36 cellular contexts compared by ENCODE assay signal in genomic region chr18:77403969-77404535, GRCh38.
"Had no signal": no experiment of that assay in that cellular context is flagged by ENCODE, and none has a peak within 500 bp of the region (broad histone marks: within the 10 kb centered on the region; RNA-seq: fewer than 3 reads in every experiment).

No MANE protein-coding gene starts in this region.

- H3K27me3 Mint-ChIP-seq: activated CD4-positive, alpha-beta T cell treated with anti-CD3 and anti-CD28 coated beads for 36 hours; activated CD4-positive, alpha-beta T cell treated with anti-CD3 and anti-CD28 coated beads, Interleukin-2, amount 10 ng/mL, durations not matched to agents 7 days and 5 days; activated CD8-positive, alpha-beta memory T cell treated with anti-CD3 and anti-CD28 coated beads, Interleukin-2, amount 10 ng/mL, durations not matched to agents 7 days and 5 days; activated naive CD4-positive, alpha-beta T cell treated with anti-CD3 and anti-CD28 coated beads, Interleukin-2, amount 10 ng/mL, durations not matched to agents 7 days and 5 days; activated naive CD4-positive, alpha-beta T cell treated with anti-CD3 and anti-CD28 coated beads, Interleukin-2, amount 50 U/mL, for 24 hours; activated naive CD8-positive, alpha-beta T cell; activated naive CD8-positive, alpha-beta T cell treated with anti-CD3 and anti-CD28 coated beads, Interleukin-2, amount 10 ng/mL, durations not matched to agents 7 days and 5 days; activated T-cell treated with anti-CD3 and anti-CD28 coated beads, Interleukin-2, amount 50 U/mL, for 24 hours had no signal

- H3K9me3 ChIP-seq: body of pancreas had no signal

- H3K4me3 ChIP-seq: body of pancreas, breast epithelium had no signal

- H3K27ac ChIP-seq: body of pancreas, brain microvascular endothelial cell, breast epithelium, WERI-Rb-1 had no signal

- H3K36me3 ChIP-seq: brain microvascular endothelial cell, breast epithelium, WERI-Rb-1 had no signal

- H3K27me3 ChIP-seq: body of pancreas, brain microvascular endothelial cell, breast epithelium had no signal

- H3K36me3 Mint-ChIP-seq: activated CD8-positive, alpha-beta memory T cell treated with anti-CD3 and anti-CD28 coated beads, Interleukin-2, amount 10 ng/mL, durations not matched to agents 7 days and 5 days; activated naive CD4-positive, alpha-beta T cell treated with anti-CD3 and anti-CD28 coated beads, Interleukin-2, amount 10 ng/mL, durations not matched to agents 7 days and 5 days; activated naive CD4-positive, alpha-beta T cell treated with anti-CD3 and anti-CD28 coated beads, Interleukin-2, amount 50 U/mL, for 24 hours; activated naive CD8-positive, alpha-beta T cell; activated naive CD8-positive, alpha-beta T cell treated with anti-CD3 and anti-CD28 coated beads, Interleukin-2, amount 10 ng/mL, durations not matched to agents 7 days and 5 days; WTC11 had no signal

- H3K4me3 Mint-ChIP-seq: activated CD4-positive, alpha-beta memory T cell treated with anti-CD3 and anti-CD28 coated beads, Interleukin-2, amount 10 ng/mL, durations not matched to agents 7 days and 5 days; activated CD4-positive, alpha-beta T cell treated with anti-CD3 and anti-CD28 coated beads for 36 hours; activated CD4-positive, alpha-beta T cell treated with anti-CD3 and anti-CD28 coated beads, Interleukin-2, amount 10 ng/mL, durations not matched to agents 7 days and 5 days; activated CD8-positive, alpha-beta memory T cell treated with anti-CD3 and anti-CD28 coated beads, Interleukin-2, amount 10 ng/mL, durations not matched to agents 7 days and 5 days; activated CD8-positive, alpha-beta T cell treated with anti-CD3 and anti-CD28 coated beads, Interleukin-2, amount 10 ng/mL, durations not matched to agents 7 days and 5 days; activated naive CD4-positive, alpha-beta T cell treated with anti-CD3 and anti-CD28 coated beads, Interleukin-2, amount 10 ng/mL, durations not matched to agents 7 days and 5 days; activated naive CD4-positive, alpha-beta T cell treated with anti-CD3 and anti-CD28 coated beads, Interleukin-2, amount 50 U/mL, for 24 hours; activated naive CD8-positive, alpha-beta T cell; activated naive CD8-positive, alpha-beta T cell treated with anti-CD3 and anti-CD28 coated beads, Interleukin-2, amount 10 ng/mL, durations not matched to agents 7 days and 5 days; activated naive CD8-positive, alpha-beta T cell treated with anti-CD3 and anti-CD28 coated beads, Interleukin-2, amount 50 U/mL, for 24 hours; activated T-cell treated with anti-CD3 and anti-CD28 coated beads, Interleukin-2, amount 50 U/mL, for 24 hours; T-helper 1 cell treated with Interleukin-12 subunit alpha and Interleukin-12 subunit beta and Interleukin-4 antibody, amounts not matched to agents 30 μg/mL and 1 μg/mL, for 36 hours; T-helper 2 cell treated with Interferon-gamma antibody and Interleukin-4, amounts not matched to agents 5 μg/mL and 100 μg/mL, for 36 hours; WTC11 had no signal

- DNase-seq: activated CD4-positive, alpha-beta memory T cell treated with anti-CD3 and anti-CD28 coated beads, Interleukin-2, amount 10 ng/mL, durations not matched to agents 7 days and 5 days; activated CD4-positive, alpha-beta T cell treated with anti-CD3 and anti-CD28 coated beads for 1 hour; activated CD4-positive, alpha-beta T cell treated with anti-CD3 and anti-CD28 coated beads for 36 hours; activated CD4-positive, alpha-beta T cell treated with anti-CD3 and anti-CD28 coated beads for 48 hours; activated CD4-positive, alpha-beta T cell treated with anti-CD3 and anti-CD28 coated beads, Interleukin-2, amount 10 ng/mL, durations not matched to agents 7 days and 5 days; activated CD4-positive, alpha-beta T cell treated with anti-CD3 and anti-CD28 coated beads, Interleukin-2, amount 50 U/mL, for 48 hours; activated CD4-positive, CD25-positive, alpha-beta regulatory T cell; activated CD8-positive, alpha-beta memory T cell treated with anti-CD3 and anti-CD28 coated beads for 24 hours; activated CD8-positive, alpha-beta memory T cell treated with anti-CD3 and anti-CD28 coated beads, Interleukin-2, amount 10 ng/mL, durations not matched to agents 7 days and 5 days; activated CD8-positive, alpha-beta memory T cell treated with anti-CD3 and anti-CD28 coated beads, Interleukin-2, amount 50 U/mL, for 48 hours; activated CD8-positive, alpha-beta T cell treated with anti-CD3 and anti-CD28 coated beads, Interleukin-2, amount 10 ng/mL, durations not matched to agents 7 days and 5 days; activated effector memory CD4-positive, alpha-beta T cell treated with Interleukin-2 at 50 U/mL for 16 hours; activated gamma-delta T cell; activated naive CD4-positive, alpha-beta T cell treated with anti-CD3 and anti-CD28 coated beads, Interleukin-2, amount 10 ng/mL, durations not matched to agents 7 days and 5 days; activated naive CD4-positive, alpha-beta T cell treated with Interleukin-2 at 50 U/mL for 16 hours; activated naive CD8-positive, alpha-beta T cell treated with anti-CD3 and anti-CD28 coated beads, Interleukin-2, amount 10 ng/mL, durations not matched to agents 7 days and 5 days; activated naive CD8-positive, alpha-beta T cell treated with anti-CD3 and anti-CD28 coated beads, Interleukin-2, amount 50 U/mL, for 24 hours; activated T-cell treated with anti-CD3 and anti-CD28 coated beads, Interleukin-2, amount 50 U/mL, for 24 hours; activated T-cell treated with anti-CD3 and anti-CD28 coated beads, Interleukin-2, amount 50 U/mL, for 48 hours; amygdala; anterior cingulate cortex; body of pancreas; brain microvascular endothelial cell; central memory CD4-positive, alpha-beta T cell; T-helper 1 cell; T-helper 2 cell; T-helper 9 cell; WERI-Rb-1 had no signal

- H3K27ac Mint-ChIP-seq: activated CD4-positive, alpha-beta memory T cell treated with anti-CD3 and anti-CD28 coated beads, Interleukin-2, amount 10 ng/mL, durations not matched to agents 7 days and 5 days; activated CD4-positive, alpha-beta T cell treated with anti-CD3 and anti-CD28 coated beads for 36 hours; activated CD4-positive, alpha-beta T cell treated with anti-CD3 and anti-CD28 coated beads, Interleukin-2, amount 10 ng/mL, durations not matched to agents 7 days and 5 days; activated CD8-positive, alpha-beta memory T cell treated with anti-CD3 and anti-CD28 coated beads, Interleukin-2, amount 10 ng/mL, durations not matched to agents 7 days and 5 days; activated CD8-positive, alpha-beta T cell treated with anti-CD3 and anti-CD28 coated beads, Interleukin-2, amount 10 ng/mL, durations not matched to agents 7 days and 5 days; activated naive CD4-positive, alpha-beta T cell treated with anti-CD3 and anti-CD28 coated beads, Interleukin-2, amount 10 ng/mL, durations not matched to agents 7 days and 5 days; activated naive CD4-positive, alpha-beta T cell treated with anti-CD3 and anti-CD28 coated beads, Interleukin-2, amount 50 U/mL, for 24 hours; activated naive CD8-positive, alpha-beta T cell; activated naive CD8-positive, alpha-beta T cell treated with anti-CD3 and anti-CD28 coated beads, Interleukin-2, amount 10 ng/mL, durations not matched to agents 7 days and 5 days; activated naive CD8-positive, alpha-beta T cell treated with anti-CD3 and anti-CD28 coated beads, Interleukin-2, amount 50 U/mL, for 24 hours; activated T-cell treated with anti-CD3 and anti-CD28 coated beads, Interleukin-2, amount 50 U/mL, for 24 hours; activated T-helper 2 cell treated with anti-CD3 and anti-CD28 coated beads, Interferon-gamma antibody, Interleukin-2, Interleukin-4, amounts not matched to agents 10 μg/mL and 5 μg/mL and 100 μg/mL, durations not matched to agents 14 hours and 24 hours and 36 hours; T-helper 1 cell treated with Interleukin-12 subunit alpha and Interleukin-12 subunit beta and Interleukin-4 antibody, amounts not matched to agents 30 μg/mL and 1 μg/mL, for 36 hours; T-helper 2 cell treated with Interferon-gamma antibody and Interleukin-4, amounts not matched to agents 5 μg/mL and 100 μg/mL, for 36 hours; WTC11 had no signal

- H3K9me3 Mint-ChIP-seq: activated CD4-positive, alpha-beta memory T cell treated with anti-CD3 and anti-CD28 coated beads, Interleukin-2, amount 10 ng/mL, durations not matched to agents 7 days and 5 days; activated CD4-positive, alpha-beta T cell treated with anti-CD3 and anti-CD28 coated beads, Interleukin-2, amount 10 ng/mL, durations not matched to agents 7 days and 5 days; activated naive CD4-positive, alpha-beta T cell treated with anti-CD3 and anti-CD28 coated beads, Interleukin-2, amount 10 ng/mL, durations not matched to agents 7 days and 5 days; activated naive CD4-positive, alpha-beta T cell treated with anti-CD3 and anti-CD28 coated beads, Interleukin-2, amount 50 U/mL, for 24 hours; activated naive CD8-positive, alpha-beta T cell treated with anti-CD3 and anti-CD28 coated beads, Interleukin-2, amount 10 ng/mL, durations not matched to agents 7 days and 5 days; activated naive CD8-positive, alpha-beta T cell treated with anti-CD3 and anti-CD28 coated beads, Interleukin-2, amount 50 U/mL, for 24 hours; activated T-cell treated with anti-CD3 and anti-CD28 coated beads, Interleukin-2, amount 50 U/mL, for 24 hours; activated T-helper 2 cell treated with anti-CD3 and anti-CD28 coated beads, Interferon-gamma antibody, Interleukin-2, Interleukin-4, amounts not matched to agents 10 μg/mL and 5 μg/mL and 100 μg/mL, durations not matched to agents 14 hours and 24 hours and 36 hours; T-helper 1 cell treated with Interleukin-12 subunit alpha and Interleukin-12 subunit beta and Interleukin-4 antibody, amounts not matched to agents 30 μg/mL and 1 μg/mL, for 36 hours; T-helper 2 cell treated with Interferon-gamma antibody and Interleukin-4, amounts not matched to agents 5 μg/mL and 100 μg/mL, for 36 hours; WTC11 had no signal

- ATAC-seq: activated CD4-positive, alpha-beta T cell treated with anti-CD3 and anti-CD28 coated beads for 36 hours; activated CD4-positive, CD25-positive, alpha-beta regulatory T cell treated with anti-CD3 and anti-CD28 coated beads, Interleukin-2, amount 50 U/mL, for 24 hours; activated CD8-positive, alpha-beta memory T cell treated with anti-CD3 and anti-CD28 coated beads, Interleukin-2, amount 10 ng/mL, durations not matched to agents 7 days and 5 days; activated CD8-positive, alpha-beta T cell treated with anti-CD3 and anti-CD28 coated beads, Interleukin-2, amount 10 ng/mL, durations not matched to agents 7 days and 5 days; activated naive CD8-positive, alpha-beta T cell treated with anti-CD3 and anti-CD28 coated beads, Interleukin-2, amount 50 U/mL, for 24 hours; body of pancreas; WTC11 had no signal

- H3K4me1 ChIP-seq: body of pancreas, breast epithelium had no signal

- H3K4me1 Mint-ChIP-seq: activated CD4-positive, alpha-beta memory T cell treated with anti-CD3 and anti-CD28 coated beads, Interleukin-2, amount 10 ng/mL, durations not matched to agents 7 days and 5 days; activated CD4-positive, alpha-beta T cell treated with anti-CD3 and anti-CD28 coated beads for 36 hours; activated CD4-positive, alpha-beta T cell treated with anti-CD3 and anti-CD28 coated beads, Interleukin-2, amount 10 ng/mL, durations not matched to agents 7 days and 5 days; activated CD8-positive, alpha-beta memory T cell treated with anti-CD3 and anti-CD28 coated beads, Interleukin-2, amount 10 ng/mL, durations not matched to agents 7 days and 5 days; activated naive CD4-positive, alpha-beta T cell treated with anti-CD3 and anti-CD28 coated beads, Interleukin-2, amount 10 ng/mL, durations not matched to agents 7 days and 5 days; activated naive CD4-positive, alpha-beta T cell treated with anti-CD3 and anti-CD28 coated beads, Interleukin-2, amount 50 U/mL, for 24 hours; activated naive CD8-positive, alpha-beta T cell treated with anti-CD3 and anti-CD28 coated beads, Interleukin-2, amount 10 ng/mL, durations not matched to agents 7 days and 5 days; activated naive CD8-positive, alpha-beta T cell treated with anti-CD3 and anti-CD28 coated beads, Interleukin-2, amount 50 U/mL, for 24 hours; WTC11 had no signal
